In genomic region chr12:70541-70940, GRCh38 we compare ENCODE assay signal across 1 cellular context. TPM values are rescaled to one million over a fixed set of nuclear protein-coding genes. Genes with fewer than 3 reads are reported as not detected.
"Had no signal": no experiment of that assay in that cellular context is flagged by ENCODE, and none has a peak within 500 bp of the region (broad histone marks: within the 10 kb centered on the region; RNA-seq: fewer than 3 reads in every experiment).

No MANE protein-coding gene starts in this region.

RNA-seq across cellular contexts. Expression of gene IQSEC3, which starts 4.0 kb away (rescaled TPM):
- total RNA-seq: chondrocyte had no signal
